Comparison of ENCODE assay signal across 8 cellular contexts in genomic region chr10:119165171-119166110, GRCh38. TPM values are rescaled to one million over a fixed set of nuclear protein-coding genes. Genes with fewer than 3 reads are reported as not detected.
DNase-seq lines count a peak whose midpoint lies in the region; ATAC-seq and TF ChIP-seq lines count a peak whose summit lies in the region.

TSS of gene SFXN4 (minus strand) at chr10:119165714. CDS start at chr10:119165647, 67 bp downstream.

- H3K4me3 ChIP-seq in HL-60 (replicated peaks; ENCODE audit: insufficient read depth, low read length) (peak within 1 kb of the TSS; percentile 59), fibroblast of the aortic adventitia (ENCODE audit: low read depth, low read length) (peak within 1 kb of the TSS; percentile 82), stomach smooth muscle (ENCODE audit: low read length in 2 of 2) (peak within 1 kb of the TSS; percentile 88 to 91)

- peak within 1 kb of the TSS; percentile 92 to 95 for H3K9ac ChIP-seq in stomach smooth muscle (ENCODE audit: low read length in 2 of 2)

- H3K9me3 ChIP-seq in stomach smooth muscle (ENCODE audit: control insufficient read depth in 2 of 2, low read length in 2 of 2), result no peaks in the 10 kb centered on the region

- H3K36me3 Mint-ChIP-seq in activated T-helper 17 cell treated with anti-CD3 and anti-CD28 coated beads, Interleukin-2, amount 50 U/mL, for 72 hours (ENCODE audit: low read depth), result peaks cover 78% of the 10 kb centered on the region
- peaks cover 11% of the 10 kb centered on the region for H3K36me3 Mint-ChIP-seq in neural crest cell (ENCODE audit: low read depth)

- peak within 1 kb of the TSS; percentile 86 for H3K4me3 Mint-ChIP-seq in activated T-helper 17 cell treated with anti-CD3 and anti-CD28 coated beads, Interleukin-2, amount 50 U/mL, for 72 hours
- peak within 1 kb of the TSS; percentile 84 for H3K4me3 Mint-ChIP-seq in neural crest cell

- peaks cover 27% of the 10 kb centered on the region for H3K4me1 ChIP-seq in stomach smooth muscle (ENCODE audit: control insufficient read depth, insufficient read depth, low read length)

- H3K27me3 ChIP-seq in HL-60 (ENCODE audit: insufficient read depth, poor library complexity, severe bottlenecking), result no peaks in the 10 kb centered on the region
- H3K27me3 ChIP-seq in stomach smooth muscle (ENCODE audit: control insufficient read depth in 1 of 2, insufficient read depth in 2 of 2, low read length in 2 of 2), result no peaks in the 10 kb centered on the region

- DNase-seq in DMS114 treated with DMSO at 0.1 percent for 48 hours (lab: John Stamatoyannopoulos, UW; ENCODE audit: unreplicated experiment) (peak; percentile 35), HL-60 (ENCODE audit: low read depth in 1 of 2, low spot score in 1 of 2) (peak; percentile 74 to 82), RPMI8226 (peak; percentile 82), fibroblast of the aortic adventitia (ENCODE audit: low read depth) (peak; percentile 33), neural crest cell (ENCODE audit: low read depth, low spot score) (peak; percentile 59)

- H3K9me3 Mint-ChIP-seq in activated T-helper 17 cell treated with anti-CD3 and anti-CD28 coated beads, Interleukin-2, amount 50 U/mL, for 72 hours, result no peaks in the 10 kb centered on the region
- no peaks in the 10 kb centered on the region for H3K9me3 Mint-ChIP-seq in neural crest cell

- peak; percentile 94 for ATAC-seq in GM19463 (IDR thresholded peaks at IDR 0.05; ENCODE audit: unreplicated experiment)
- ATAC-seq in activated T-helper 17 cell treated with anti-CD3 and anti-CD28 coated beads, Interleukin-2, amount 50 U/mL, for 72 hours (replicated peaks), result peak; percentile 94

- TF ChIP-seq CTCF in HL-60 (IDR thresholded peaks at IDR 0.05; ENCODE audit: insufficient read depth, low read length) (no peak), fibroblast of the aortic adventitia (IDR thresholded peaks at IDR 0.05; ENCODE audit: insufficient read depth, low read length) (no peak), neural crest cell (conservative IDR thresholded peaks at IDR 0.05) (no peak)

- H3K27ac Mint-ChIP-seq in activated T-helper 17 cell treated with anti-CD3 and anti-CD28 coated beads, Interleukin-2, amount 50 U/mL, for 72 hours, result peak within 1 kb of the TSS; percentile 91
- H3K27ac Mint-ChIP-seq in neural crest cell (ENCODE audit: unreplicated experiment), result peak within 1 kb of the TSS; percentile 87

- H3K27ac ChIP-seq in HL-60 (replicated peaks), result peak within 1 kb of the TSS; percentile 99
- H3K27ac ChIP-seq in stomach smooth muscle (ENCODE audit: low read length), result peak within 1 kb of the TSS; percentile 88

- H3K4me1 Mint-ChIP-seq in activated T-helper 17 cell treated with anti-CD3 and anti-CD28 coated beads, Interleukin-2, amount 50 U/mL, for 72 hours, result peaks cover 30% of the 10 kb centered on the region
- peaks cover 28% of the 10 kb centered on the region for H3K4me1 Mint-ChIP-seq in neural crest cell

- H3K27me3 Mint-ChIP-seq in activated T-helper 17 cell treated with anti-CD3 and anti-CD28 coated beads, Interleukin-2, amount 50 U/mL, for 72 hours, result no peaks in the 10 kb centered on the region
- no peaks in the 10 kb centered on the region for H3K27me3 Mint-ChIP-seq in neural crest cell (ENCODE audit: low read depth)

- peaks cover 20% of the 10 kb centered on the region in 2 donors for H3K36me3 ChIP-seq in stomach smooth muscle (ENCODE audit: control insufficient read depth in 2 of 2, insufficient read depth in 2 of 2, low read length in 2 of 2)

RNA-seq across cellular contexts. Expression of gene SFXN4, which starts in this region (rescaled TPM):
- 10 to 100 TPM; 20.4 to 38.7 TPM for total RNA-seq in activated T-helper 17 cell treated with anti-CD3 and anti-CD28 coated beads, Interleukin-2, amount 50 U/mL, for 72 hours
- total RNA-seq in fibroblast of the aortic adventitia (ENCODE audit: low replicate concordance) (4.7 and 25.6 TPM in 2 replicates), neural crest cell (17.2 and 19.9 TPM in 2 replicates)

Comparison
In these comparisons a context has a peak if more than half of its experiments do, and no peak if none do; other contexts are left out.
1. Peak in every context shown above with its lines: DNase-seq, ATAC-seq, H3K4me3 ChIP-seq and H3K27ac ChIP-seq.